ENCODE assay signal across 1 cellular context in genomic region chr10:78964952-78965633, GRCh38.
TF ChIP-seq lines count a peak whose summit lies in the region.

No MANE protein-coding gene starts in this region.

TF ChIP-seq in HepG2, 621 proteins besides CTCF, POLR2A, EP300 and RAD21 (continued from another document and continues in another):
- TF ChIP-seq FOXP1 (IDR thresholded peaks at IDR 0.05) (no peak), FOXP1 (CRISPR knock-in tag; IDR thresholded peaks at IDR 0.05) (peak; percentile 66), JUN (CRISPR knock-in tag; IDR thresholded peaks at IDR 0.05) (peak; percentile 84), HDAC1 (CRISPR knock-in tag; IDR thresholded peaks at IDR 0.05) (peak; percentile 95), NFYB (CRISPR knock-in tag; IDR thresholded peaks at IDR 0.05) (no peak), ZNF609 (CRISPR knock-in tag; IDR thresholded peaks at IDR 0.05; ENCODE audit: borderline replicate concordance) (peak; percentile 79; the same call in 1 of the 2 replicates), TFDP1 (CRISPR knock-in tag; IDR thresholded peaks at IDR 0.05; ENCODE audit: borderline replicate concordance) (peak; percentile 90), GZF1 (CRISPR knock-in tag; IDR thresholded peaks at IDR 0.05) (0 out of 2 replicates have a peak, but pooled peaks have one; percentile 73), ARID4A (CRISPR knock-in tag; IDR thresholded peaks at IDR 0.05; ENCODE audit: borderline replicate concordance) (peak; percentile 72; the same call in 1 of the 2 replicates), ZBTB26 (CRISPR knock-in tag; IDR thresholded peaks at IDR 0.05; ENCODE audit: borderline replicate concordance) (no peak; the same call in 1 of the 2 replicates), TAF1 (CRISPR knock-in tag; IDR thresholded peaks at IDR 0.05) (peak; percentile 46; the same call in 1 of the 2 replicates), TFE3 (CRISPR knock-in tag; IDR thresholded peaks at IDR 0.05) (peak; percentile 74), ZNF607 (CRISPR knock-in tag; IDR thresholded peaks at IDR 0.05; ENCODE audit: borderline replicate concordance) (peak; percentile 86), ZNF331 (CRISPR knock-in tag; IDR thresholded peaks at IDR 0.05) (peak; percentile 95), BCL6 (CRISPR knock-in tag; IDR thresholded peaks at IDR 0.05) (no peak; the same call in none of the 2 replicates), HDAC6 (IDR thresholded peaks at IDR 0.05; ENCODE audit: low read depth, low read length) (no peak), NFE2L2 (IDR thresholded peaks at IDR 0.05; ENCODE audit: low read length) (peak; percentile 90), SKI (IDR thresholded peaks at IDR 0.05; ENCODE audit: partially characterized antibody) (peak; percentile 80), ZNF281 (CRISPR knock-in tag; IDR thresholded peaks at IDR 0.05; ENCODE audit: borderline replicate concordance) (peak; percentile 99), GMEB1 (CRISPR knock-in tag; IDR thresholded peaks at IDR 0.05; ENCODE audit: borderline replicate concordance) (peak; percentile 60; the same call in 1 of the 2 replicates), KDM6A (CRISPR knock-in tag; IDR thresholded peaks at IDR 0.05; ENCODE audit: low read depth) (peak; percentile 90), PITX1 (CRISPR knock-in tag; IDR thresholded peaks at IDR 0.05) (peak; percentile 88; the same call in 1 of the 2 replicates), ZNF687 (CRISPR knock-in tag; IDR thresholded peaks at IDR 0.05) (peak; percentile 98), ZNF879 (CRISPR knock-in tag; IDR thresholded peaks at IDR 0.05) (no peak), TAF15 (IDR thresholded peaks at IDR 0.05; ENCODE audit: low read depth, low read length, poor library complexity, severe bottlenecking) (peak; percentile 80), FLYWCH1 (CRISPR knock-in tag; IDR thresholded peaks at IDR 0.05) (no peak), POGZ (CRISPR knock-in tag; IDR thresholded peaks at IDR 0.05) (peak; percentile 85), ZBTB2 (CRISPR knock-in tag; IDR thresholded peaks at IDR 0.05; ENCODE audit: low read depth) (0 out of 2 replicates have a peak, but pooled peaks have one; percentile 58), ARNTL (CRISPR knock-in tag; IDR thresholded peaks at IDR 0.05) (peak; percentile 85), ZFP37 (CRISPR knock-in tag; IDR thresholded peaks at IDR 0.05; ENCODE audit: borderline replicate concordance) (peak; percentile 51; the same call in 1 of the 2 replicates), FOXK2 (IDR thresholded peaks at IDR 0.05) (no peak), SP4 (CRISPR knock-in tag; IDR thresholded peaks at IDR 0.05) (peak; percentile 51; the same call in 1 of the 2 replicates)
